ENCODE assay signal across 1 cellular context in the genomic region with DNA sequence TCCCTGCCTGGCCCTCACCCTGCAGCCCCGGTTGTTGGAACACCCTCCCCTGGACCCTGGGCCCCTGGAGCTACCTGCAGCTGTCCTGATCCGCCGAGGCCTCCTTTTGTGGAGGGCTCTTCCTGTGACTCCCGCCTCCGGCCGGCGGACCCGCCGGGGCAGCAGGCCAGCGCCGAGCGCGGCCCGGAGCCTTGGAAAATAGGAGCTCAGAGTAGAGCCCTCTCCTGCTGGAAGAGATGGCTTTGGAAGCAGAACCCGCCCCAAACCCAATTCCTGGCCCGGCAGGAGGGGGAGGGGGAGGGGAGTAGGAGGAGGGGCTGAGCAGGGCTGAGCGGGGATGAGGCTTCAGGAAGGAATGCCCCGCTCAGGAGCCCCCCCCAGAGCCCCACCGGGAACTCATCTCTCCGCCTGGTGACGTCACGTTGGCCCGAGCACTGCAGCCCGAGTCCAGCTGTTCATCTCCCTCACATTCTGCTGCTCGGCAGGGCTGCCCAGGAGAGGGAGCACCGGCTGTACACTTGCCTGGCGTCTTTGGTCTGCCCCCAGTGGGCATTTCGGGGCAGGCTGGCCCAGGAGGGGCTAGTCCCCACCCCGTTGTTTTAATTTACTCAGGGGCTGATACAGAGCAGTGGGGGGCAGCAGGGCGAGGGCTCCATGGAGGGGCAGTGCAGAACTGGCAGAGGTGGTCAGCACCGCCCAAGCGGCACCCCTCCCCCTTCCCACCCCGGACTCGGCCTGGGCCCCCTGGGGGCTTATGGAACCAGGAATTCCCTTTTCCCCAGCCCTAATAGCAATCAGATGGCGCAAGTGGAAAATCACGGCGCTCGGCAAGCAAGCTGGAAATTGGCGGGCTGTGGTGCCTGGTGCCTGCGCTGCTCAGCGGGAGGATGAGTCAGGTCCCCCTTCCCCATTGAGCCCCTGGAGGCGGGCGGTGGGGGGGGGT.
TF ChIP-seq lines count a peak whose summit lies in the region.

A gene with protein sequence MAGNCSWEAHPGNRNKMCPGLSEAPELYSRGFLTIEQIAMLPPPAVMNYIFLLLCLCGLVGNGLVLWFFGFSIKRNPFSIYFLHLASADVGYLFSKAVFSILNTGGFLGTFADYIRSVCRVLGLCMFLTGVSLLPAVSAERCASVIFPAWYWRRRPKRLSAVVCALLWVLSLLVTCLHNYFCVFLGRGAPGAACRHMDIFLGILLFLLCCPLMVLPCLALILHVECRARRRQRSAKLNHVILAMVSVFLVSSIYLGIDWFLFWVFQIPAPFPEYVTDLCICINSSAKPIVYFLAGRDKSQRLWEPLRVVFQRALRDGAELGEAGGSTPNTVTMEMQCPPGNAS (minus strand): TSS at position 238 of the 943 bp plus-strand sequence. CDS start 3,345 bp downstream, outside the sequence.

TF ChIP-seq in HEK293, 187 proteins besides CTCF, POLR2A, EP300 and RAD21 (continued from another document):
- TF ChIP-seq, protein P1, sequence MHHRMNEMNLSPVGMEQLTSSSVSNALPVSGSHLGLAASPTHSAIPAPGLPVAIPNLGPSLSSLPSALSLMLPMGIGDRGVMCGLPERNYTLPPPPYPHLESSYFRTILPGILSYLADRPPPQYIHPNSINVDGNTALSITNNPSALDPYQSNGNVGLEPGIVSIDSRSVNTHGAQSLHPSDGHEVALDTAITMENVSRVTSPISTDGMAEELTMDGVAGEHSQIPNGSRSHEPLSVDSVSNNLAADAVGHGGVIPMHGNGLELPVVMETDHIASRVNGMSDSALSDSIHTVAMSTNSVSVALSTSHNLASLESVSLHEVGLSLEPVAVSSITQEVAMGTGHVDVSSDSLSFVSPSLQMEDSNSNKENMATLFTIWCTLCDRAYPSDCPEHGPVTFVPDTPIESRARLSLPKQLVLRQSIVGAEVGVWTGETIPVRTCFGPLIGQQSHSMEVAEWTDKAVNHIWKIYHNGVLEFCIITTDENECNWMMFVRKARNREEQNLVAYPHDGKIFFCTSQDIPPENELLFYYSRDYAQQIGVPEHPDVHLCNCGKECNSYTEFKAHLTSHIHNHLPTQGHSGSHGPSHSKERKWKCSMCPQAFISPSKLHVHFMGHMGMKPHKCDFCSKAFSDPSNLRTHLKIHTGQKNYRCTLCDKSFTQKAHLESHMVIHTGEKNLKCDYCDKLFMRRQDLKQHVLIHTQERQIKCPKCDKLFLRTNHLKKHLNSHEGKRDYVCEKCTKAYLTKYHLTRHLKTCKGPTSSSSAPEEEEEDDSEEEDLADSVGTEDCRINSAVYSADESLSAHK (tag by site-specific recombination; IDR thresholded peaks at IDR 0.05), result no peak
- no peak for TF ChIP-seq ZNF776 (tag by site-specific recombination; IDR thresholded peaks at IDR 0.05; ENCODE audit: borderline replicate concordance)
- TF ChIP-seq KLF7 (tag by site-specific recombination; IDR thresholded peaks at IDR 0.05; ENCODE audit: borderline replicate concordance), result no peak
- no peak for TF ChIP-seq ZNF707 (tag by site-specific recombination; IDR thresholded peaks at IDR 0.05)
- TF ChIP-seq, protein P2, sequence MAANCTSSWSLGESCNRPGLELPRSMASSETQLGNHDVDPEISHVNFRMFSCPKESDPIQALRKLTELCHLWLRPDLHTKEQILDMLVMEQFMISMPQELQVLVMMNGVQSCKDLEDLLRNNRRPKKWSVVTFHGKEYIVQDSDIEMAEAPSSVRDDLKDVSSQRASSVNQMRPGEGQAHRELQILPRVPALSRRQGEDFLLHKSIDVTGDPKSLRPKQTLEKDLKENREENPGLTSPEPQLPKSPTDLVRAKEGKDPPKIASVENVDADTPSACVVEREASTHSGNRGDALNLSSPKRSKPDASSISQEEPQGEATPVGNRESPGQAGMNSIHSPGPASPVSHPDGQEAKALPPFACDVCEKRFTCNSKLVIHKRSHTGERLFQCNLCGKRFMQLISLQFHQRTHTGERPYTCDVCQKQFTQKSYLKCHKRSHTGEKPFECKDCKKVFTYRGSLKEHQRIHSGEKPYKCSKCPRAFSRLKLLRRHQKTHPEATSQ (tag by site-specific recombination; IDR thresholded peaks at IDR 0.05), result no peak
- TF ChIP-seq, protein P3, sequence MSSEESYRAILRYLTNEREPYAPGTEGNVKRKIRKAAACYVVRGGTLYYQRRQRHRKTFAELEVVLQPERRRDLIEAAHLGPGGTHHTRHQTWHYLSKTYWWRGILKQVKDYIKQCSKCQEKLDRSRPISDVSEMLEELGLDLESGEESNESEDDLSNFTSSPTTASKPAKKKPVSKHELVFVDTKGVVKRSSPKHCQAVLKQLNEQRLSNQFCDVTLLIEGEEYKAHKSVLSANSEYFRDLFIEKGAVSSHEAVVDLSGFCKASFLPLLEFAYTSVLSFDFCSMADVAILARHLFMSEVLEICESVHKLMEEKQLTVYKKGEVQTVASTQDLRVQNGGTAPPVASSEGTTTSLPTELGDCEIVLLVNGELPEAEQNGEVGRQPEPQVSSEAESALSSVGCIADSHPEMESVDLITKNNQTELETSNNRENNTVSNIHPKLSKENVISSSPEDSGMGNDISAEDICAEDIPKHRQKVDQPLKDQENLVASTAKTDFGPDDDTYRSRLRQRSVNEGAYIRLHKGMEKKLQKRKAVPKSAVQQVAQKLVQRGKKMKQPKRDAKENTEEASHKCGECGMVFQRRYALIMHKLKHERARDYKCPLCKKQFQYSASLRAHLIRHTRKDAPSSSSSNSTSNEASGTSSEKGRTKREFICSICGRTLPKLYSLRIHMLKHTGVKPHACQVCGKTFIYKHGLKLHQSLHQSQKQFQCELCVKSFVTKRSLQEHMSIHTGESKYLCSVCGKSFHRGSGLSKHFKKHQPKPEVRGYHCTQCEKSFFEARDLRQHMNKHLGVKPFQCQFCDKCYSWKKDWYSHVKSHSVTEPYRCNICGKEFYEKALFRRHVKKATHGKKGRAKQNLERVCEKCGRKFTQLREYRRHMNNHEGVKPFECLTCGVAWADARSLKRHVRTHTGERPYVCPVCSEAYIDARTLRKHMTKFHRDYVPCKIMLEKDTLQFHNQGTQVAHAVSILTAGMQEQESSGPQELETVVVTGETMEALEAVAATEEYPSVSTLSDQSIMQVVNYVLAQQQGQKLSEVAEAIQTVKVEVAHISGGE (tag by site-specific recombination; conservative IDR thresholded peaks at IDR 0.05; ENCODE audit: low read depth), result no peak
- no peak for TF ChIP-seq ZNF791 (tag by site-specific recombination; IDR thresholded peaks at IDR 0.05)
- no peak for TF ChIP-seq ZNF23 (tag by site-specific recombination; IDR thresholded peaks at IDR 0.05; ENCODE audit: borderline replicate concordance)
